ENCODE assay signal across 14 cellular contexts in the genomic region with DNA sequence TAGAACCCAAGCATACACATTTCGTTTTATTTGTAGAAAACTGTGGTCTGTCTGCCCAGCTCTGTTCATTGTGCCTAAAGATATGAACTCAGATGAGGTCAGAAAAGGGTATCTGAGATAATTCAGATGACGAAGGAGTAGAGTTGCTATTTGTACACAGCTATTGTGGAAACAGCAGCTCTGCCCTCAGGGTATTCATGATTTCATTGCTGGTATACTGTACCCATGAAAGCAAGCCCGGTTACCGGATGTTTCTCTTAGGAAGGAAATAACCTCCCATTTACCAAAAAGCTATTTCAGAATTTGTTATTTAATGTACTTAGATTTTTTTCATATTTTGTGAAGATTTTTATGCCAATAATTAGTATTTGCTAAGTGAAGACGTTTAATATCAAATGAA. TPM values are rescaled to one million over a fixed set of nuclear protein-coding genes. Genes with fewer than 3 reads are reported as not detected.
DNase-seq lines count a peak whose midpoint lies in the region; ATAC-seq and TF ChIP-seq lines count a peak whose summit lies in the region.
"Had no signal": no experiment of that assay in that cellular context is flagged by ENCODE, and none has a peak within 500 bp of the region (broad histone marks: within the 10 kb centered on the region; RNA-seq: fewer than 3 reads in every experiment).

No MANE protein-coding gene starts in this region.

- no peak overlapping the region for H3K4me3 Mint-ChIP-seq in activated naive CD8-positive, alpha-beta T cell
- no peak overlapping the region for H3K4me3 Mint-ChIP-seq in activated naive CD8-positive, alpha-beta T cell treated with anti-CD3 and anti-CD28 coated beads for 36 hours

- no peak overlapping the region for H3K4me3 ChIP-seq in epithelial cell of esophagus (ENCODE audit: low read length)
- no peak overlapping the region for H3K4me3 ChIP-seq in mammary epithelial cell (replicated peaks in 1 of 3; ENCODE audit: insufficient read depth in 1 of 3, low read depth in 2 of 3, low read length in 3 of 3)
- H3K4me3 ChIP-seq: A549 had no signal

- no peaks in the 10 kb centered on the region for H3K27me3 Mint-ChIP-seq in activated naive CD8-positive, alpha-beta T cell
- H3K27me3 Mint-ChIP-seq in activated naive CD8-positive, alpha-beta T cell treated with anti-CD3 and anti-CD28 coated beads for 36 hours, result no peaks in the 10 kb centered on the region

- no peak overlapping the region for H2AFZ ChIP-seq in mammary epithelial cell (ENCODE audit: low read depth, low read length)

- dilution Hi-C loops in mammary epithelial cell (cut with HindIII; ENCODE audit: low sequenced_read_pairs), result no loop called here

- H4K20me1 ChIP-seq in mammary epithelial cell (ENCODE audit: insufficient read depth, low read length), result no peaks in the 10 kb centered on the region

- H3K4me1 Mint-ChIP-seq in activated naive CD8-positive, alpha-beta T cell (ENCODE audit: low read depth), result peaks cover 65% of the 10 kb centered on the region
- peaks cover 55% of the 10 kb centered on the region for H3K4me1 Mint-ChIP-seq in activated naive CD8-positive, alpha-beta T cell treated with anti-CD3 and anti-CD28 coated beads for 36 hours

- H3K36me3 ChIP-seq in mammary epithelial cell (ENCODE audit: insufficient read depth, low read length), result peaks cover 3% of the 10 kb centered on the region

- H3K9me3 ChIP-seq in mammary epithelial cell (replicated peaks; ENCODE audit: insufficient read depth, low read length), result no peaks in the 10 kb centered on the region
- H3K9me3 ChIP-seq: A549 had no signal

- no peaks in the 10 kb centered on the region for H3K9me3 Mint-ChIP-seq in activated naive CD8-positive, alpha-beta T cell (ENCODE audit: low read depth)
- H3K9me3 Mint-ChIP-seq in activated naive CD8-positive, alpha-beta T cell treated with anti-CD3 and anti-CD28 coated beads for 36 hours, result no peaks in the 10 kb centered on the region

- H3K4me2 ChIP-seq in mammary epithelial cell (ENCODE audit: insufficient read depth, low read depth, low read length), result no peak overlapping the region
- H3K4me2 ChIP-seq: A549 had no signal

- WGBS in mammary epithelial cell (ENCODE audit: low coverage, missing lambda C conversion rate), result 100% methylated on average over 5 of the region's 5 CpGs

- TF ChIP-seq CTCF in RWPE1 (conservative IDR thresholded peaks at IDR 0.05; ENCODE audit: low read depth) (no peak), epithelial cell of esophagus (IDR thresholded peaks at IDR 0.05; ENCODE audit: insufficient read depth, low read depth, low read length, missing control alignments) (no peak), mammary epithelial cell (conservative IDR thresholded peaks at IDR 0.05 in 1 of 2, IDR thresholded peaks at IDR 0.05 in 1 of 2; ENCODE audit: extremely low read depth in 1 of 2, insufficient read depth in 1 of 2, low read depth in 1 of 2, low read length in 2 of 2) (no peak)

- in situ Hi-C loops in mammary epithelial cell (cut with MboI; ENCODE audit: low sequenced_read_pairs in 2 of 2), result no loop called here

- peak overlapping the region; percentile 22 for H3K27ac Mint-ChIP-seq in activated naive CD8-positive, alpha-beta T cell
- H3K27ac Mint-ChIP-seq in activated naive CD8-positive, alpha-beta T cell treated with anti-CD3 and anti-CD28 coated beads for 36 hours, result no peak overlapping the region

- H3K27ac ChIP-seq in RWPE1 (no peak overlapping the region), mammary epithelial cell (ENCODE audit: insufficient read depth, low read depth, low read length) (no peak overlapping the region)
- H3K27ac ChIP-seq: A549 had no signal

- H3K4me1 ChIP-seq in mammary epithelial cell (ENCODE audit: insufficient read depth, low read length), result no peaks in the 10 kb centered on the region
- H3K4me1 ChIP-seq: A549 had no signal

- CTCF ChIA-PET in RWPE1 (lab: Yijun Ruan, JAX), result interaction anchor here (1.6 kb wide), 1 partner anchor 73 kb away, joined by 7 read pairs; no protein-coding TSS in a partner anchor
- CTCF ChIA-PET in mammary epithelial cell (lab: Charles Lee; ENCODE audit: low non-redundant PET), result no interaction called here

- H3K9ac ChIP-seq in mammary epithelial cell (ENCODE audit: insufficient read depth, low read length), result no peak overlapping the region

- no peaks in the 10 kb centered on the region for H3K79me2 ChIP-seq in mammary epithelial cell (ENCODE audit: insufficient read depth, low read length)

- peaks cover 21% of the 10 kb centered on the region for H3K36me3 Mint-ChIP-seq in activated naive CD8-positive, alpha-beta T cell
- H3K36me3 Mint-ChIP-seq in activated naive CD8-positive, alpha-beta T cell treated with anti-CD3 and anti-CD28 coated beads for 36 hours, result peaks cover 60% of the 10 kb centered on the region

- intact Hi-C loops in left cardiac atrium (cut with DNase I), result no loop called here
- intact Hi-C loops in mammary epithelial cell (cut with micrococcal nuclease), result no loop called here

- DNase-seq in activated naive CD8-positive, alpha-beta T cell treated with anti-CD3 and anti-CD28 coated beads for 36 hours, result no peak
- DNase-seq in RWPE1 (ENCODE audit: low spot score) (peak; percentile 63), epithelial cell of esophagus (ENCODE audit: low read depth) (peak; percentile 83), C1 segment of cervical spinal cord (lab: John Stamatoyannopoulos, UW) (no peak), left cardiac atrium (no peak), mammary epithelial cell (no peak), pons (ENCODE audit: low spot score) (no peak)
- DNase-seq: DMS79 treated with DMSO at 0.1 percent for 48 hours, HCEC 1CT, NCI-H1436 treated with DMSO at 0.1 percent for 48 hours, NCI-H748 treated with DMSO at 0.1 percent for 48 hours, Right ventricle myocardium superior had no signal

- no peak for ATAC-seq in left cardiac atrium
- ATAC-seq: A549 had no signal

- no TSS peak for BruUV-seq in mammary epithelial cell (replicated peaks; lab: Mats Ljungman, UMichigan)

- POLR2A ChIA-PET in RWPE1 (lab: Yijun Ruan, JAX; ENCODE audit: low non-redundant PET), result no interaction called here

- H3K27me3 ChIP-seq in mammary epithelial cell (ENCODE audit: insufficient read depth, low read length), result no peaks in the 10 kb centered on the region

RNA-seq across cellular contexts. Expression of a gene that starts 37.8 kb away (rescaled TPM):
- 100 to 1,000 TPM; 160 to 162 TPM for total RNA-seq in activated naive CD8-positive, alpha-beta T cell treated with anti-CD3 and anti-CD28 coated beads for 36 hours
- 10 to 100 TPM; 17.9 to 25.6 TPM for total RNA-seq in left cardiac atrium
- total RNA-seq in mammary epithelial cell, result 10 to 100 TPM; 17.5 to 20.5 TPM
- 17.2 TPM for polyA plus RNA-seq in mammary epithelial cell
- polyA minus RNA-seq in mammary epithelial cell, result 39.2 TPM

RNA-seq across cellular contexts. Expression of a gene that starts 39.0 kb away (rescaled TPM):
- total RNA-seq in activated naive CD8-positive, alpha-beta T cell treated with anti-CD3 and anti-CD28 coated beads for 36 hours, result 1 to 10 TPM; 8.0 to 8.3 TPM
- total RNA-seq in left cardiac atrium (1 to 10 TPM; 1.1 to 1.2 TPM), mammary epithelial cell (10 to 100 TPM in 1 of 2 donors, 1 to 10 TPM in 1; 6.7 to 10.1 TPM)
- 2.9 TPM for polyA plus RNA-seq in mammary epithelial cell
- polyA minus RNA-seq in mammary epithelial cell, result not detected

Comparison
In these comparisons a context has a peak if more than half of its experiments do, and no peak if none do; other contexts are left out.
1. DNase-seq: peak in RWPE1 (single experiment) and epithelial cell of esophagus (single experiment); none in activated naive CD8-positive, alpha-beta T cell treated with anti-CD3 and anti-CD28 coated beads for 36 hours (single experiment), C1 segment of cervical spinal cord (0 of 14), left cardiac atrium (single experiment), mammary epithelial cell (single experiment) and pons (single experiment).
2. RNA of a gene that starts 37.8 kb away (total RNA-seq): 160 to 162 TPM in activated naive CD8-positive, alpha-beta T cell treated with anti-CD3 and anti-CD28 coated beads for 36 hours; 17.9 to 25.6 TPM in left cardiac atrium and 17.5 to 20.5 TPM in mammary epithelial cell; every median in the first group is over 4 times any median in the second.